Comparison of ENCODE assay signal across 15 cellular contexts in genomic region chr5:134547999-134548626, GRCh38. TPM values are rescaled to one million over a fixed set of nuclear protein-coding genes. Genes with fewer than 3 reads are reported as not detected.
A peak's percentile ranks its signal among the peaks of the same experiment; 100 is the strongest.
DNase-seq lines count a peak whose midpoint lies in the region; ATAC-seq, FAIRE-seq and TF ChIP-seq lines count a peak whose summit lies in the region.
"Had no signal": no experiment of that assay in that cellular context is flagged by ENCODE, and none has a peak within 500 bp of the region (broad histone marks: within the 10 kb centered on the region; RNA-seq: fewer than 3 reads in every experiment).

No MANE protein-coding gene starts in this region.

- H2AFZ ChIP-seq in OCI-LY3 (ENCODE audit: low read depth, low read length) (no peak overlapping the region), H1 (ENCODE audit: low read length) (no peak overlapping the region)

- no peaks in the 10 kb centered on the region for H3K23me2 ChIP-seq in H1 (ENCODE audit: low read depth, low read length)

- H2BK20ac ChIP-seq in H1 (ENCODE audit: low read length), result no peak overlapping the region

- H3K4me3 Mint-ChIP-seq in activated CD4-positive, alpha-beta memory T cell treated with anti-CD3 and anti-CD28 coated beads for 36 hours, result no peak overlapping the region
- no peak overlapping the region for H3K4me3 Mint-ChIP-seq in activated CD4-positive, alpha-beta memory T cell treated with anti-CD3 and anti-CD28 coated beads, Interleukin-2, amount 10 ng/mL, durations not matched to agents 7 days and 5 days
- H3K4me3 Mint-ChIP-seq in stimulated activated effector memory CD8-positive, alpha-beta T cell treated with anti-CD3 and anti-CD28 coated beads, Interleukin-12 subunit alpha, Interleukin-12 subunit beta, amount 100 ng/mL, for 72 hours, result no peak overlapping the region
- H3K4me3 Mint-ChIP-seq: activated CD8-positive, alpha-beta memory T cell treated with anti-CD3 and anti-CD28 coated beads, Interleukin-2, amount 10 ng/mL, durations not matched to agents 7 days and 5 days; nephron progenitor cell had no signal

- TF ChIP-seq RAD21 in H1 (IDR thresholded peaks at IDR 0.05 in 1 of 2, conservative IDR thresholded peaks at IDR 0.05 in 1 of 2; ENCODE audit: low read depth in 2 of 2, low read length in 2 of 2), result no peak

- no peaks in the 10 kb centered on the region for H3K27me3 Mint-ChIP-seq in activated CD4-positive, alpha-beta memory T cell treated with anti-CD3 and anti-CD28 coated beads for 36 hours
- H3K27me3 Mint-ChIP-seq in activated CD4-positive, alpha-beta memory T cell treated with anti-CD3 and anti-CD28 coated beads, Interleukin-2, amount 10 ng/mL, durations not matched to agents 7 days and 5 days, result no peaks in the 10 kb centered on the region
- H3K27me3 Mint-ChIP-seq: activated CD8-positive, alpha-beta memory T cell treated with anti-CD3 and anti-CD28 coated beads, Interleukin-2, amount 10 ng/mL, durations not matched to agents 7 days and 5 days had no signal

- no peak overlapping the region for H3K4me3 ChIP-seq in OCI-LY3 (ENCODE audit: low read length)
- H3K4me3 ChIP-seq in H1 (ENCODE audit: extremely low read depth in 1 of 4, insufficient read depth in 2 of 4, low read depth in 3 of 4, low read length in 4 of 4), result no peak overlapping the region
- no peak overlapping the region for H3K4me3 ChIP-seq in upper lobe of right lung
- H3K4me3 ChIP-seq: A549 had no signal

- H3K9me3 Mint-ChIP-seq in activated CD4-positive, alpha-beta memory T cell treated with anti-CD3 and anti-CD28 coated beads for 36 hours, result no peaks in the 10 kb centered on the region
- no peaks in the 10 kb centered on the region for H3K9me3 Mint-ChIP-seq in activated CD4-positive, alpha-beta memory T cell treated with anti-CD3 and anti-CD28 coated beads, Interleukin-2, amount 10 ng/mL, durations not matched to agents 7 days and 5 days
- H3K9me3 Mint-ChIP-seq in stimulated activated effector memory CD8-positive, alpha-beta T cell treated with anti-CD3 and anti-CD28 coated beads, Interleukin-12 subunit alpha, Interleukin-12 subunit beta, amount 100 ng/mL, for 72 hours, result no peaks in the 10 kb centered on the region
- H3K9me3 Mint-ChIP-seq: nephron progenitor cell had no signal

- peaks cover 6% of the 10 kb centered on the region for H3K79me1 ChIP-seq in H1 (ENCODE audit: low read depth, low read length)

- H3K27me3 ChIP-seq in OCI-LY3 (ENCODE audit: low read depth, low read length) (no peaks in the 10 kb centered on the region), H1 (replicated peaks in 1 of 4; ENCODE audit: control insufficient read depth in 3 of 4, extremely low read depth in 1 of 4, insufficient read depth in 3 of 4, low read length in 3 of 4) (no peaks in the 10 kb centered on the region), upper lobe of right lung (no peaks in the 10 kb centered on the region)

- no peak overlapping the region for H3K4ac ChIP-seq in H1 (replicated peaks; ENCODE audit: insufficient read length, low read depth, low read length)

- H4K91ac ChIP-seq in H1 (replicated peaks; ENCODE audit: insufficient read length, low read length), result no peak overlapping the region

- H2BK15ac ChIP-seq in H1 (ENCODE audit: low read length), result no peak overlapping the region

- H3K79me2 ChIP-seq in OCI-LY3 (ENCODE audit: low read length) (peaks cover 84% of the 10 kb centered on the region), H1 (ENCODE audit: control insufficient read depth in 1 of 2, insufficient read depth in 2 of 2, low read length in 2 of 2) (no peaks in the 10 kb centered on the region)

- CTCF ChIA-PET in activated CD4-positive, alpha-beta memory T cell treated with anti-CD3 and anti-CD28 coated beads for 36 hours (lab: Charles Lee), result interaction anchor here (1.6 kb wide), 1 partner anchor 30 kb away, joined by 4 read pairs; no protein-coding TSS in a partner anchor
- CTCF ChIA-PET in activated CD4-positive, alpha-beta memory T cell treated with anti-CD3 and anti-CD28 coated beads, Interleukin-2, amount 10 ng/mL, durations not matched to agents 7 days and 5 days (lab: Charles Lee), result interaction anchor here (1.0 kb wide), 2 partner anchors 17 to 30 kb away, joined by 3 read pairs; no protein-coding TSS in a partner anchor
- CTCF ChIA-PET in H1 (lab: Charles Lee; ENCODE audit: partially characterized antibody), result interaction anchor here (0.9 to 13.1 kb wide), 5 partner anchors 11 to 135 kb away, joined by 3 to 121 read pairs (median 7); partner anchors contain the start of genes CDKN2AIPNL and JADE2

- TF ChIP-seq POLR2A in H1 (IDR thresholded peaks at IDR 0.05; ENCODE audit: control extremely low read depth in 1 of 2, low read depth in 2 of 2, low read length in 2 of 2), result no peak

- H3K4me2 ChIP-seq in OCI-LY3 (ENCODE audit: low read length), result no peak overlapping the region
- H3K4me2 ChIP-seq in H1 (ENCODE audit: insufficient read depth in 1 of 2, low read depth in 2 of 2, low read length in 2 of 2), result no peak overlapping the region
- H3K4me2 ChIP-seq: A549 had no signal

- H2BK5ac ChIP-seq in H1 (ENCODE audit: low read depth, low read length), result no peak overlapping the region

- H3K9me3 ChIP-seq in OCI-LY3 (ENCODE audit: insufficient read depth, low read length), result no peaks in the 10 kb centered on the region
- H3K9me3 ChIP-seq in H1 (ENCODE audit: insufficient read depth in 2 of 2, low read depth in 1 of 2, low read length in 1 of 2), result no peaks in the 10 kb centered on the region
- no peaks in the 10 kb centered on the region for H3K9me3 ChIP-seq in upper lobe of right lung
- H3K9me3 ChIP-seq: A549 had no signal

- TF ChIP-seq CTCF in OCI-LY3 (IDR thresholded peaks at IDR 0.05; ENCODE audit: low read depth, low read length), result no peak
- no peak for TF ChIP-seq CTCF in H1 (IDR thresholded peaks at IDR 0.05; ENCODE audit: control extremely low read depth in 1 of 3, insufficient read depth in 1 of 3, low read depth in 1 of 3, low read length in 3 of 3)
- no peak for TF ChIP-seq CTCF in upper lobe of right lung (IDR thresholded peaks at IDR 0.05)

- peak overlapping the region; percentile 61 for H3K27ac Mint-ChIP-seq in activated CD4-positive, alpha-beta memory T cell treated with anti-CD3 and anti-CD28 coated beads for 36 hours
- no peak overlapping the region for H3K27ac Mint-ChIP-seq in activated CD4-positive, alpha-beta memory T cell treated with anti-CD3 and anti-CD28 coated beads, Interleukin-2, amount 10 ng/mL, durations not matched to agents 7 days and 5 days
- H3K27ac Mint-ChIP-seq in stimulated activated effector memory CD8-positive, alpha-beta T cell treated with anti-CD3 and anti-CD28 coated beads, Interleukin-12 subunit alpha, Interleukin-12 subunit beta, amount 100 ng/mL, for 72 hours, result peak overlapping the region; percentile 90
- H3K27ac Mint-ChIP-seq: activated CD8-positive, alpha-beta memory T cell treated with anti-CD3 and anti-CD28 coated beads, Interleukin-2, amount 10 ng/mL, durations not matched to agents 7 days and 5 days had no signal

- H3K27ac ChIP-seq in OCI-LY3 (ENCODE audit: low read length), result peak overlapping the region; percentile 100
- H3K27ac ChIP-seq in H1 (ENCODE audit: low read depth, low read length), result no peak overlapping the region
- no peak overlapping the region for H3K27ac ChIP-seq in upper lobe of right lung
- H3K27ac ChIP-seq: A549 had no signal

- H3K56ac ChIP-seq in H1 (replicated peaks; ENCODE audit: insufficient read length, low read depth, low read length), result no peak overlapping the region

- TF ChIP-seq EP300 in H1 (IDR thresholded peaks at IDR 0.05; ENCODE audit: borderline replicate concordance in 1 of 2, low read depth in 2 of 2, low read length in 2 of 2), result no peak

- DNase-seq in activated CD4-positive, alpha-beta memory T cell treated with anti-CD3 and anti-CD28 coated beads for 36 hours, result no peak
- no peak for DNase-seq in activated CD4-positive, alpha-beta memory T cell treated with anti-CD3 and anti-CD28 coated beads, Interleukin-2, amount 10 ng/mL, durations not matched to agents 7 days and 5 days
- no peak for DNase-seq in H1 (ENCODE audit: low read depth in 1 of 2, low spot score in 2 of 2)
- DNase-seq in stimulated activated effector memory CD8-positive, alpha-beta T cell treated with anti-CD3 and anti-CD28 coated beads, Interleukin-12 subunit alpha, Interleukin-12 subunit beta, amount 100 ng/mL, for 72 hours (ENCODE audit: low spot score in 2 of 2), result no peak
- DNase-seq in upper lobe of right lung, result no peak
- no peak for DNase-seq in activated effector memory CD4-positive, alpha-beta T cell treated with anti-CD3 and anti-CD28 coated beads, Interleukin-2, amount 50 U/mL, for 16 hours
- no peak for DNase-seq in Right ventricle myocardium inferior (ENCODE audit: missing footprints)
- DNase-seq: activated CD8-positive, alpha-beta memory T cell treated with anti-CD3 and anti-CD28 coated beads, Interleukin-2, amount 10 ng/mL, durations not matched to agents 7 days and 5 days; DMS153; NCI-H2227 treated with DMSO at 0.1 percent for 48 hours; nephron progenitor cell; trophoblast cell had no signal

- no peak overlapping the region for H3K9ac ChIP-seq in OCI-LY3 (ENCODE audit: low read length)
- H3K9ac ChIP-seq in H1 (replicated peaks in 1 of 4; ENCODE audit: extremely low read depth in 1 of 4, low read depth in 3 of 4, low read length in 3 of 4), result no peak overlapping the region

- 89% methylated on average over 12 of the region's 12 CpGs; no CpG with 5 or more reads in 1 of the 2 experiments for WGBS in H1 (ENCODE audit: extremely low coverage in 1 of 2, insufficient coverage in 1 of 2, insufficient read length in 1 of 2, insufficient replicate concordance in 2 of 2, low coverage in 1 of 2, low lambda C conversion rate in 2 of 2, missing lambda C conversion rate in 1 of 2), 2 experiments

- H3K36me3 Mint-ChIP-seq in activated CD4-positive, alpha-beta memory T cell treated with anti-CD3 and anti-CD28 coated beads for 36 hours, result peaks cover 31% of the 10 kb centered on the region
- peaks cover 36% of the 10 kb centered on the region for H3K36me3 Mint-ChIP-seq in activated CD4-positive, alpha-beta memory T cell treated with anti-CD3 and anti-CD28 coated beads, Interleukin-2, amount 10 ng/mL, durations not matched to agents 7 days and 5 days (ENCODE audit: low read depth)
- H3K36me3 Mint-ChIP-seq in stimulated activated effector memory CD8-positive, alpha-beta T cell treated with anti-CD3 and anti-CD28 coated beads, Interleukin-12 subunit alpha, Interleukin-12 subunit beta, amount 100 ng/mL, for 72 hours, result peaks cover 58% of the 10 kb centered on the region

- peaks cover 74% of the 10 kb centered on the region for H3K4me1 Mint-ChIP-seq in activated CD4-positive, alpha-beta memory T cell treated with anti-CD3 and anti-CD28 coated beads for 36 hours (ENCODE audit: low read depth)
- H3K4me1 Mint-ChIP-seq in activated CD4-positive, alpha-beta memory T cell treated with anti-CD3 and anti-CD28 coated beads, Interleukin-2, amount 10 ng/mL, durations not matched to agents 7 days and 5 days, result peaks cover 56% of the 10 kb centered on the region
- peaks cover 63% of the 10 kb centered on the region for H3K4me1 Mint-ChIP-seq in stimulated activated effector memory CD8-positive, alpha-beta T cell treated with anti-CD3 and anti-CD28 coated beads, Interleukin-12 subunit alpha, Interleukin-12 subunit beta, amount 100 ng/mL, for 72 hours

- no peak for FAIRE-seq in H1 (lab: Jason Lieb, UNC)
- FAIRE-seq: A549, RCC 7860 had no signal

- no peak overlapping the region for H3K14ac ChIP-seq in H1 (ENCODE audit: insufficient read length)

- H3K36me3 ChIP-seq in OCI-LY3 (replicated peaks; ENCODE audit: low read depth, low read length) (peaks cover 41% of the 10 kb centered on the region), H1 (ENCODE audit: control insufficient read depth in 2 of 4, insufficient read depth in 4 of 4, low read length in 3 of 4) (peaks cover 3 to 44% (median 8%) of the 10 kb centered on the region in 4 experiments; a peak in 6 of 8 replicates), upper lobe of right lung (peaks cover 61% of the 10 kb centered on the region)

- no peak overlapping the region for H3K18ac ChIP-seq in H1 (ENCODE audit: extremely low read depth, low read length)

- H3K23ac ChIP-seq in H1 (ENCODE audit: insufficient read length), result no peak overlapping the region

- H4K20me1 ChIP-seq in OCI-LY3 (ENCODE audit: insufficient read depth, low read length) (no peaks in the 10 kb centered on the region), H1 (replicated peaks in 1 of 2; ENCODE audit: control insufficient read depth in 1 of 2, insufficient read depth in 2 of 2, low read length in 2 of 2) (peaks cover 0 to 2% of the 10 kb centered on the region in 2 experiments)

- no peak overlapping the region for H2BK12ac ChIP-seq in H1 (ENCODE audit: low read depth, low read length)

- no peak overlapping the region for H2AK5ac ChIP-seq in H1 (ENCODE audit: low read depth, low read length)

- no peak for ATAC-seq in stimulated activated effector memory CD8-positive, alpha-beta T cell treated with anti-CD3 and anti-CD28 coated beads, Interleukin-12 subunit alpha, Interleukin-12 subunit beta, amount 100 ng/mL, for 72 hours
- ATAC-seq in upper lobe of right lung (no peak), Right ventricle myocardium inferior (no peak)
- ATAC-seq: activated CD8-positive, alpha-beta memory T cell treated with anti-CD3 and anti-CD28 coated beads, Interleukin-2, amount 10 ng/mL, durations not matched to agents 7 days and 5 days had no signal

- peak overlapping the region; percentile 45; the same call in 1 of the 2 replicates for H4K8ac ChIP-seq in H1 (ENCODE audit: extremely low read depth, insufficient read depth, low read length)

- POLR2A ChIA-PET in activated CD4-positive, alpha-beta memory T cell treated with anti-CD3 and anti-CD28 coated beads for 36 hours (lab: Charles Lee), result no interaction called here
- POLR2A ChIA-PET in activated CD4-positive, alpha-beta memory T cell treated with anti-CD3 and anti-CD28 coated beads, Interleukin-2, amount 10 ng/mL, durations not matched to agents 7 days and 5 days (lab: Charles Lee), result no interaction called here
- POLR2A ChIA-PET in H1 (lab: Charles Lee; ENCODE audit: partially characterized antibody), result interaction anchor here (8.8 kb wide), 1 partner anchor 22 kb away, joined by 74 read pairs; the partner anchor contains the start of gene JADE2

- intact Hi-C loops in activated CD4-positive, alpha-beta memory T cell treated with anti-CD3 and anti-CD28 coated beads for 36 hours (cut with micrococcal nuclease), result no loop called here
- intact Hi-C loops in upper lobe of right lung (cut with DNase I), result no loop called here
- intact Hi-C loops in Right ventricle myocardium inferior (cut with DNase I), result no loop called here

- H3K4me1 ChIP-seq in OCI-LY3 (ENCODE audit: low read length), result peaks cover 96% of the 10 kb centered on the region
- peaks cover 3 to 7% (median 5%) of the 10 kb centered on the region in 4 experiments; a peak in 5 of 7 replicates for H3K4me1 ChIP-seq in H1 (replicated peaks in 1 of 4; ENCODE audit: control insufficient read depth in 3 of 4, insufficient read depth in 4 of 4, low read length in 3 of 4)
- H3K4me1 ChIP-seq in upper lobe of right lung, result peaks cover 52% of the 10 kb centered on the region

- no peak overlapping the region for H4K5ac ChIP-seq in H1 (ENCODE audit: insufficient read length, low read depth, low read length)

- no peak overlapping the region for H2BK120ac ChIP-seq in H1 (replicated peaks; ENCODE audit: low read depth, low read length)

RNA-seq across cellular contexts. Expression of gene JADE2, which starts 22.6 kb away (rescaled TPM):
- total RNA-seq in activated CD4-positive, alpha-beta memory T cell treated with anti-CD3 and anti-CD28 coated beads for 36 hours, result 10 to 100 TPM; 79.4 to 81.6 TPM
- total RNA-seq in activated CD4-positive, alpha-beta memory T cell treated with anti-CD3 and anti-CD28 coated beads, Interleukin-2, amount 10 ng/mL, durations not matched to agents 7 days and 5 days, result 10 to 100 TPM; 72.7 to 73.5 TPM
- total RNA-seq in H1 (2021; fragmentation: NEBNext Ultra II Directional; extraction: Animal tissue kit (Norgen Biotek cat#: 25700)), result 55.8 and 59.4 TPM in 2 replicates
- 19.2 and 21.9 TPM in 2 replicates for polyA plus RNA-seq in H1 (2011; rRNA removed)
- polyA plus RNA-seq in H1 (2011; cell fraction: cytosol; rRNA removed), result 19.5 TPM
- polyA plus RNA-seq in H1 (2011; cell fraction: nucleus; rRNA removed), result 28.6 TPM
- 15.9 to 23.0 TPM (median 22.1 TPM) in 4 replicates for polyA plus RNA-seq in H1 (2012, experiment 1 of 2)
- polyA plus RNA-seq in H1 (2012, experiment 2 of 2), result 19.7 TPM
- 14.6 TPM for polyA plus RNA-seq in H1 (2013, experiment 1 of 2)
- polyA plus RNA-seq in H1 (2013, experiment 2 of 2), result 14.5 TPM
- 42.6 and 49.2 TPM in 2 replicates for polyA minus RNA-seq in H1 (2011; rRNA and poly(A)+ RNA removed)
- polyA minus RNA-seq in H1 (2011; cell fraction: cytosol; rRNA and poly(A)+ RNA removed), result 24.7 TPM
- 26.6 TPM for polyA minus RNA-seq in H1 (2011; cell fraction: nucleus; rRNA and poly(A)+ RNA removed)
- total RNA-seq in upper lobe of right lung (86.7 TPM), Right ventricle myocardium inferior (24.6 TPM)
